8 cellular contexts compared by ENCODE assay signal in the genomic region with DNA sequence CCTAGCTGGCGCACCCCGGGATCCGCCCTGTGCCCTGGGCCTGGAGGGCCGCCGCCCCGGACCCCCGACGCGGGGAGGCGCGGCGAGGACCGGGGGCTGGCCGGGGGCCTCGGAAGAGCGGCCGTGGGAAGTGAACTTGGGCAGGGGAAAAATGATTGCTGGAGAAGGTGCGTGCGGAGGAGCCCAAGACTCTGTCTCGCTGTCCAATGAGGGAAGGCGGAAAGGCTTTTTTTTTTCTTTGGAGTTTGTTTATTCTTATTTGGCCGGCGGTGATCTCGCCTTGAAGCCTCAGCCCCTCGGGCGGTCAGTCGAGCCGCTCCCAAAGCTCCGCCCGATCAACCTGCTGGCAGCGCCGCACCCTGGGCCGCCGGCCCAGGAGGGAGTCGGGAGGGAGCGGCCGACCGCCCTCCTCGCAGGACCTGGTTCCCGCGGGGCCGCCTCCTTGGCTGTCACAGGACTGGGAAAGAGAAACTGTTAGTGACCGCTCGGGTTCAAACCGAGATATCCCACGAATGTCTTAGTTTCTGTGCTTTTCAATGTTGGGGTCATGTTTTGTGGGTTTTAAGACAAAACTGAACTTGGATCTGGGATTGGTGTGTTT. TPM values are rescaled to one million over a fixed set of nuclear protein-coding genes. Genes with fewer than 3 reads are reported as not detected.
DNase-seq lines count a peak whose midpoint lies in the region; ATAC-seq and TF ChIP-seq lines count a peak whose summit lies in the region.

No MANE protein-coding gene starts in this region.

- CTCF ChIA-PET in CD8-positive, alpha-beta T cell (lab: Charles Lee): no interaction called here
- CTCF ChIA-PET in HCT116 (lab: Charles Lee): no interaction called here

- no peak for ATAC-seq in CD8-positive, alpha-beta T cell
- ATAC-seq in HCT116: peak; percentile 19
- ATAC-seq in Right ventricle myocardium inferior: peak; percentile 28
- peak; percentile 39 for ATAC-seq in omental fat pad (ENCODE audit: low FRiP score)
- peak; percentile 37 to 76 for ATAC-seq in upper lobe of left lung (ENCODE audit: low FRiP score in 2 of 2)
- no peak for ATAC-seq in GM19328 (IDR thresholded peaks at IDR 0.05; ENCODE audit: unreplicated experiment)

- peaks cover 11% of the 10 kb centered on the region for H3K4me1 ChIP-seq in CD8-positive, alpha-beta T cell (ENCODE audit: insufficient read depth, low read length)
- H3K4me1 ChIP-seq in HCT116 (ENCODE audit: control insufficient read depth in 1 of 2, insufficient read depth in 2 of 2, low read length in 2 of 2) (peaks cover 2 to 18% of the 10 kb centered on the region in 2 experiments; a peak in 3 of 4 replicates), upper lobe of left lung (peaks cover 15 to 42% (median 23%) of the 10 kb centered on the region in 4 donors)

- POLR2A ChIA-PET in CD8-positive, alpha-beta T cell (lab: Charles Lee): interaction anchor here (1.0 kb wide), 1 partner anchor 9 kb away, joined by 3 read pairs; no protein-coding TSS in a partner anchor
- POLR2A ChIA-PET in HCT116 (lab: Charles Lee): no interaction called here

- H3K9me2 ChIP-seq in HCT116 (ENCODE audit: insufficient read depth): no peaks in the 10 kb centered on the region

- H3K4me3 ChIP-seq in CD8-positive, alpha-beta T cell (ENCODE audit: low read depth, low read length): peak overlapping the region; percentile 56
- peak overlapping the region; percentile 50 to 69 for H3K4me3 ChIP-seq in HCT116 (replicated peaks in 1 of 2; ENCODE audit: low read depth in 1 of 2, low read length in 2 of 2)
- H3K4me3 ChIP-seq in upper lobe of left lung: peak overlapping the region; percentile 75 to 92 (median 92)

- intact Hi-C loops in CD8-positive, alpha-beta T cell (cut with DNase I, micrococcal nuclease): loop anchor here (2.0 to 10.0 kb wide), 10 partner anchors 14 to 1378 kb away; partner anchors contain the start of genes TAPT1 (in 2 of the 2) and BOD1L1 (in 1 of the 2)
- intact Hi-C loops in HCT116 (cut with micrococcal nuclease): loop anchor here (5.0 to 10.0 kb wide), 3 partner anchors 148 to 1380 kb away; partner anchors contain the start of gene BOD1L1
- intact Hi-C loops in Right ventricle myocardium inferior (cut with DNase I): loop anchor here (5.0 to 10.0 kb wide), 2 partner anchors 252 to 540 kb away; no protein-coding TSS in a partner anchor

- no peaks in the 10 kb centered on the region for H3K36me3 ChIP-seq in CD8-positive, alpha-beta T cell (ENCODE audit: insufficient read depth, low read length)
- H3K36me3 ChIP-seq in HCT116 (ENCODE audit: control insufficient read depth in 1 of 2, insufficient read depth in 2 of 2, low read length in 2 of 2): no peaks in the 10 kb centered on the region
- H3K36me3 ChIP-seq in upper lobe of left lung: peaks cover 0 to 18% (median 4%) of the 10 kb centered on the region in 4 donors

- H3K9ac ChIP-seq in HCT116 (ENCODE audit: low read length): peak overlapping the region; percentile 45

- H3K27me3 Mint-ChIP-seq in CD8-positive, alpha-beta T cell (ENCODE audit: low read depth): no peaks in the 10 kb centered on the region
- no peaks in the 10 kb centered on the region for H3K27me3 Mint-ChIP-seq in activated naive CD8-positive, alpha-beta T cell

- no peaks in the 10 kb centered on the region for H3K27me3 ChIP-seq in CD8-positive, alpha-beta T cell (ENCODE audit: insufficient read depth, low read length)
- H3K27me3 ChIP-seq in HCT116 (ENCODE audit: insufficient read depth, low read length) (no peaks in the 10 kb centered on the region), upper lobe of left lung (no peaks in the 10 kb centered on the region)

- no peaks in the 10 kb centered on the region for H3K9me3 ChIP-seq in CD8-positive, alpha-beta T cell (ENCODE audit: low read length)
- H3K9me3 ChIP-seq in HCT116 (ENCODE audit: control insufficient read depth in 1 of 2, insufficient read depth in 1 of 2, low read depth in 1 of 2, low read length in 2 of 2): no peaks in the 10 kb centered on the region
- H3K9me3 ChIP-seq in upper lobe of left lung: no peaks in the 10 kb centered on the region

- no peak for TF ChIP-seq EP300 in upper lobe of left lung (IDR thresholded peaks at IDR 0.05)

- WGBS in upper lobe of left lung, 2 donors: 0% methylated on average over 32 to 39 of the region's 46 CpGs

- H2AFZ ChIP-seq in HCT116 (ENCODE audit: low read depth, low read length, poor library complexity, severe bottlenecking): peak overlapping the region; percentile 59

- H3K27ac Mint-ChIP-seq in CD8-positive, alpha-beta T cell: peak overlapping the region; percentile 90
- peak overlapping the region; percentile 69 for H3K27ac Mint-ChIP-seq in activated naive CD8-positive, alpha-beta T cell

- H3K79me2 ChIP-seq in HCT116 (ENCODE audit: insufficient read depth, low read length): no peaks in the 10 kb centered on the region

- RAD21 ChIA-PET in HCT116 (lab: Charles Lee; ENCODE audit: low non-redundant PET in 1 of 2, low total read pairs in 2 of 2, uncharacterized antibody in 2 of 2, unreplicated experiment in 2 of 2): no interaction called here

- H3K4me1 Mint-ChIP-seq in CD8-positive, alpha-beta T cell (ENCODE audit: low read depth): peaks cover 40% of the 10 kb centered on the region
- peaks cover 28% of the 10 kb centered on the region for H3K4me1 Mint-ChIP-seq in activated naive CD8-positive, alpha-beta T cell (ENCODE audit: low read depth)

- BruUV-seq in HCT116 (replicated peaks; lab: Mats Ljungman, UMichigan): no TSS peak

- peak in 6 of 7 experiments; percentile 6 to 54 (median 30) for DNase-seq in CD8-positive, alpha-beta T cell
- no peak for DNase-seq in HCT116 (ENCODE audit: low read depth, low spot score)
- DNase-seq in Right ventricle myocardium inferior (ENCODE audit: missing footprints): peak; percentile 93
- DNase-seq in omental fat pad (ENCODE audit: low spot score): peak; percentile 54
- peak; percentile 90 to 95 for DNase-seq in upper lobe of left lung

- peak overlapping the region; percentile 93 for H3K4me2 ChIP-seq in HCT116 (ENCODE audit: low read length)

- peak overlapping the region; percentile 20 for H3K27ac ChIP-seq in CD8-positive, alpha-beta T cell (ENCODE audit: low read depth, low read length)
- H3K27ac ChIP-seq in HCT116 (ENCODE audit: low read depth, low read length) (no peak overlapping the region; the same call in 1 of the 2 replicates), upper lobe of left lung (peak overlapping the region; percentile 99 to 100 (median 100))

- peaks cover 24% of the 10 kb centered on the region for H3K36me3 Mint-ChIP-seq in CD8-positive, alpha-beta T cell
- no peaks in the 10 kb centered on the region for H3K36me3 Mint-ChIP-seq in activated naive CD8-positive, alpha-beta T cell

- TF ChIP-seq POLR2A in HCT116 (IDR thresholded peaks at IDR 0.05; ENCODE audit: borderline replicate concordance, extremely low read depth, insufficient read depth, insufficient read length): no peak
- TF ChIP-seq POLR2A in Raji (IDR thresholded peaks at IDR 0.05; ENCODE audit: insufficient read depth, low read depth, low read length): peak; percentile 40; the same call in 1 of the 2 replicates
- peak in 3 of 4 donors; percentile 52 to 81 (median 75) for TF ChIP-seq POLR2A in upper lobe of left lung (IDR thresholded peaks at IDR 0.05)

- 0 out of 2 replicates have a peak, but pooled peaks have one; percentile 7 for TF ChIP-seq RAD21 in HCT116 (IDR thresholded peaks at IDR 0.05; ENCODE audit: low read depth)

- H3K9me3 Mint-ChIP-seq in CD8-positive, alpha-beta T cell: no peaks in the 10 kb centered on the region
- no peaks in the 10 kb centered on the region for H3K9me3 Mint-ChIP-seq in activated naive CD8-positive, alpha-beta T cell (ENCODE audit: low read depth)

- TF ChIP-seq CTCF in CD8-positive, alpha-beta T cell (IDR thresholded peaks at IDR 0.05): no peak
- TF ChIP-seq CTCF in HCT116 (IDR thresholded peaks at IDR 0.05 in 2 of 3, conservative IDR thresholded peaks at IDR 0.05 in 1 of 3; ENCODE audit: borderline replicate concordance in 1 of 3, insufficient read depth in 1 of 3, low read depth in 2 of 3, low read length in 2 of 3) (no peak), omental fat pad (IDR thresholded peaks at IDR 0.05) (no peak), upper lobe of left lung (IDR thresholded peaks at IDR 0.05) (no peak)

- no peaks in the 10 kb centered on the region for H4K20me1 ChIP-seq in HCT116 (ENCODE audit: insufficient read depth)

- peak overlapping the region; percentile 93 for H3K4me3 Mint-ChIP-seq in CD8-positive, alpha-beta T cell
- peak overlapping the region; percentile 93 for H3K4me3 Mint-ChIP-seq in activated naive CD8-positive, alpha-beta T cell

TF ChIP-seq in HCT116, 20 proteins besides CTCF, POLR2A, EP300 and RAD21:
- no peak for TF ChIP-seq FOSL1 (IDR thresholded peaks at IDR 0.05; ENCODE audit: low read depth)
- peak; percentile 71 for TF ChIP-seq TCF7L2 (IDR thresholded peaks at IDR 0.05; ENCODE audit: borderline replicate concordance, extremely low read depth, insufficient read depth, insufficient read length)
TF ChIP-seq in HCT116: peak in this region for 1.

RNA-seq across cellular contexts. Expression of gene CPEB2, which starts 2.5 kb away (rescaled TPM):
- 10 to 100 TPM; 17.7 to 21.8 TPM for total RNA-seq in CD8-positive, alpha-beta T cell
- total RNA-seq in HCT116 (2021; ENCODE audit: unreplicated experiment) (1.3 TPM), Right ventricle myocardium inferior (23.7 TPM), omental fat pad (10 to 100 TPM; 12.9 to 24.9 (median 17.4) TPM), upper lobe of left lung (10 to 100 TPM in 5 of 6 donors, 1 to 10 TPM in 1; 9.3 to 44.6 (median 22.9) TPM)
- 0.59 and 0.60 TPM in 2 replicates for polyA plus RNA-seq in HCT116 (2012)

Comparison
In these comparisons a context has a peak if more than half of its experiments do, and no peak if none do; other contexts are left out.
1. ATAC-seq: peak in HCT116 (single experiment), Right ventricle myocardium inferior (single experiment), omental fat pad (single experiment) and upper lobe of left lung (2 of 2); none in CD8-positive, alpha-beta T cell (single experiment) and GM19328 (single experiment).
2. Peak in every context shown above with its lines, with median percentiles within 50 percentile points of each other: H3K4me3 ChIP-seq.